In genomic region chr9:16510506-16510905, GRCh38 we compare ENCODE assay signal across 1 cellular context.
TF ChIP-seq lines count a peak whose summit lies in the region.

No MANE protein-coding gene starts in this region.

TF ChIP-seq in A549, 52 proteins besides CTCF, POLR2A, EP300 and RAD21 (continued from another document):
- TF ChIP-seq FOXS1 (CRISPR knock-in tag; IDR thresholded peaks at IDR 0.05) (no peak), USF2 (IDR thresholded peaks at IDR 0.05) (no peak), BHLHE40 (IDR thresholded peaks at IDR 0.05; ENCODE audit: low read depth, low read length) (no peak), NPAS2 (CRISPR knock-in tag; IDR thresholded peaks at IDR 0.05; ENCODE audit: borderline replicate concordance) (no peak)
